In the genomic region with DNA sequence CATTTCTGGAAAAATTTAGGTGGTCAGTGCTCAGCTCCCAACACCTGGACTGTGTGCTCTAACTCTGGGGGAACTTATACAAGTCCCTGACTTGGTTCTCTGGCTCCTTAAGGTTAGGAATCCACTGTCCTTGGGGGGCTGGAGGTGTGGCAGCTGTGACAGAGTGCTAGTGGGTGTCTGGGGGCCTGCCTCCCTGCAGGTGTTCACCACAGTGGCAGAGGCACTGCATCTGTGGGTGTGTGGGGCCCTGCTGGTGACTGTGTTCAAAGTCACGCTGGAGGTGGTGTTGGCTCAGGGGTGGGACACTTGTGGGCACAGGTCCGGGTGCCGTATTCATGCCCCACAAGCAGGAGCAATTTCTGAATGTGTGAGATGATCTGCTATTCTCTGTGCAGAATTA, we compare ENCODE assay signal across 8 cellular contexts.
DNase-seq lines count a peak whose midpoint lies in the region; ATAC-seq and TF ChIP-seq lines count a peak whose summit lies in the region.
"Not testable (repeated sequence)": the region's sequence is repeated elsewhere in the genome, so short reads cannot be mapped to it uniquely, and the experiment has no call there.

No MANE protein-coding gene starts in this region.

- not testable (repeated sequence) for H3K9ac ChIP-seq in DND-41 (ENCODE audit: low read depth, low read length)

- H3K27ac Mint-ChIP-seq in activated CD4-positive, alpha-beta T cell treated with anti-CD3 and anti-CD28 coated beads, Interleukin-2, amount 10 ng/mL, durations not matched to agents 7 days and 5 days; activated naive CD4-positive, alpha-beta T cell treated with anti-CD3 and anti-CD28 coated beads, Interleukin-2, amount 50 U/mL, for 72 hours; natural killer cell treated with Interleukin-12 subunit alpha and Interleukin-12 subunit beta and Interleukin-15 and Interleukin-18, amount 100 ng/mL, for 72 hours: not testable (repeated sequence)

- not testable (repeated sequence) for H2AFZ ChIP-seq in DND-41 (ENCODE audit: low read depth, low read length)

- not testable (repeated sequence) for H3K36me3 Mint-ChIP-seq in activated CD4-positive, alpha-beta T cell treated with anti-CD3 and anti-CD28 coated beads, Interleukin-2, amount 10 ng/mL, durations not matched to agents 7 days and 5 days (ENCODE audit: low read depth); activated naive CD4-positive, alpha-beta T cell treated with anti-CD3 and anti-CD28 coated beads, Interleukin-2, amount 50 U/mL, for 72 hours; natural killer cell treated with Interleukin-12 subunit alpha and Interleukin-12 subunit beta and Interleukin-15 and Interleukin-18, amount 100 ng/mL, for 72 hours

- H3K27me3 Mint-ChIP-seq in activated CD4-positive, alpha-beta T cell treated with anti-CD3 and anti-CD28 coated beads, Interleukin-2, amount 10 ng/mL, durations not matched to agents 7 days and 5 days; natural killer cell treated with Interleukin-12 subunit alpha and Interleukin-12 subunit beta and Interleukin-15 and Interleukin-18, amount 100 ng/mL, for 72 hours: not testable (repeated sequence)

- H3K79me2 ChIP-seq in DND-41 (ENCODE audit: insufficient read depth, low read length), result not testable (repeated sequence)

- not testable (repeated sequence) for H3K36me3 ChIP-seq in DND-41 (ENCODE audit: insufficient read depth, low read length); thymus (ENCODE audit: control insufficient read depth, insufficient read depth)

- not testable (repeated sequence) for H3K27ac ChIP-seq in DND-41 (ENCODE audit: low read length)
- peak overlapping the region; percentile 65 for H3K27ac ChIP-seq in thymus (ENCODE audit: low read depth)

- POLR2A ChIA-PET in activated CD4-positive, alpha-beta T cell treated with anti-CD3 and anti-CD28 coated beads, Interleukin-2, amount 10 ng/mL, durations not matched to agents 7 days and 5 days (lab: Charles Lee), result not testable (repeated sequence)

- H3K4me2 ChIP-seq in DND-41 (ENCODE audit: insufficient read depth, low read length), result not testable (repeated sequence)

- not testable (repeated sequence) for H3K4me3 Mint-ChIP-seq in activated CD4-positive, alpha-beta T cell treated with anti-CD3 and anti-CD28 coated beads, Interleukin-2, amount 10 ng/mL, durations not matched to agents 7 days and 5 days; natural killer cell treated with Interleukin-12 subunit alpha and Interleukin-12 subunit beta and Interleukin-15 and Interleukin-18, amount 100 ng/mL, for 72 hours

- intact Hi-C loops in left ventricle myocardium superior (cut with micrococcal nuclease), result not testable (repeated sequence)

- H3K4me3 ChIP-seq in DND-41 (ENCODE audit: low read depth in 1 of 2, low read length in 2 of 2); thymus (ENCODE audit: low read length): not testable (repeated sequence)

- peak; percentile 74 for ATAC-seq in DND-41 (ENCODE audit: insufficient read depth, low read depth)
- peak; percentile 30 to 52 for ATAC-seq in activated naive CD4-positive, alpha-beta T cell treated with anti-CD3 and anti-CD28 coated beads, Interleukin-2, amount 50 U/mL, for 72 hours
- ATAC-seq in left ventricle myocardium superior, result not testable (repeated sequence)
- ATAC-seq in natural killer cell treated with Interleukin-12 subunit alpha and Interleukin-12 subunit beta and Interleukin-15 and Interleukin-18, amount 100 ng/mL, for 72 hours, result peak; percentile 53 to 71

- H3K4me1 ChIP-seq in DND-41 (ENCODE audit: insufficient read depth, low read length); thymus (ENCODE audit: control insufficient read depth, insufficient read depth, low read length): not testable (repeated sequence)

- not testable (repeated sequence) for H4K20me1 ChIP-seq in DND-41 (ENCODE audit: insufficient read depth, low read length)

- WGBS in thymus, result no CpG with 5 or more reads among the region's 3 CpGs

- H3K9me3 Mint-ChIP-seq in activated CD4-positive, alpha-beta T cell treated with anti-CD3 and anti-CD28 coated beads, Interleukin-2, amount 10 ng/mL, durations not matched to agents 7 days and 5 days; activated naive CD4-positive, alpha-beta T cell treated with anti-CD3 and anti-CD28 coated beads, Interleukin-2, amount 50 U/mL, for 72 hours; natural killer cell treated with Interleukin-12 subunit alpha and Interleukin-12 subunit beta and Interleukin-15 and Interleukin-18, amount 100 ng/mL, for 72 hours: not testable (repeated sequence)

- H3K27me3 ChIP-seq in DND-41 (ENCODE audit: insufficient read depth, low read length, poor library complexity); thymus (ENCODE audit: control insufficient read depth, insufficient read depth): not testable (repeated sequence)

- not testable (repeated sequence) for H3K9me3 ChIP-seq in DND-41 (ENCODE audit: insufficient read depth, low read length, severe bottlenecking); thymus (ENCODE audit: control insufficient read depth)

- CTCF ChIA-PET in activated CD4-positive, alpha-beta T cell treated with anti-CD3 and anti-CD28 coated beads, Interleukin-2, amount 10 ng/mL, durations not matched to agents 7 days and 5 days (lab: Charles Lee), result not testable (repeated sequence)

- TF ChIP-seq CTCF in DND-41 (IDR thresholded peaks at IDR 0.05; ENCODE audit: borderline replicate concordance, extremely low read depth, low read length, poor library complexity, severe bottlenecking), result not testable (repeated sequence)

- DNase-seq in DND-41, result not testable (repeated sequence)
- peak; percentile 4 for DNase-seq in activated CD4-positive, alpha-beta T cell treated with anti-CD3 and anti-CD28 coated beads, Interleukin-2, amount 10 ng/mL, durations not matched to agents 7 days and 5 days
- DNase-seq in activated CD8-positive, alpha-beta memory T cell treated with anti-CD3 and anti-CD28 coated beads, Interleukin-2, amount 50 U/mL, for 48 hours, result peak; percentile 51
- peak in 1 of 2 donors; percentile 2 for DNase-seq in activated naive CD4-positive, alpha-beta T cell treated with anti-CD3 and anti-CD28 coated beads, Interleukin-2, amount 50 U/mL, for 72 hours (ENCODE audit: low spot score in 2 of 2)
- DNase-seq in left ventricle myocardium superior, result peak; percentile 1
- peak; percentile 13 for DNase-seq in natural killer cell treated with Interleukin-12 subunit alpha and Interleukin-12 subunit beta and Interleukin-15 and Interleukin-18, amount 100 ng/mL, for 72 hours (ENCODE audit: low spot score)
- DNase-seq in stimulated activated CD4-positive, alpha-beta T cell treated with anti-CD3 and anti-CD28 coated beads, Interleukin-4, amount 100 ng/mL, for 4 hours, result peak; percentile 0 to 9

- not testable (repeated sequence) for H3K4me1 Mint-ChIP-seq in activated CD4-positive, alpha-beta T cell treated with anti-CD3 and anti-CD28 coated beads, Interleukin-2, amount 10 ng/mL, durations not matched to agents 7 days and 5 days; natural killer cell treated with Interleukin-12 subunit alpha and Interleukin-12 subunit beta and Interleukin-15 and Interleukin-18, amount 100 ng/mL, for 72 hours (ENCODE audit: low read depth in 2 of 2)
